11 cellular contexts compared by ENCODE assay signal in genomic region chr11:64253481-64253880, GRCh38.
DNase-seq lines count a peak whose midpoint lies in the region; ATAC-seq and TF ChIP-seq lines count a peak whose summit lies in the region.
"Had no signal": no experiment of that assay in that cellular context is flagged by ENCODE, and none has a peak within 500 bp of the region (broad histone marks: within the 10 kb centered on the region; RNA-seq: fewer than 3 reads in every experiment).

No MANE protein-coding gene starts in this region.

- peak overlapping the region in 4 of 10 experiments; percentile 94 to 95 (median 94); a peak in 6 of 20 replicates for H3K4me3 ChIP-seq in BLaER1 treated with 17β-estradiol and CSF1 and Interleukin-3, amounts not matched to agents 10 nM and 100 nM

- H4K20me1 ChIP-seq in BLaER1 treated with 17β-estradiol and CSF1 and Interleukin-3, amounts not matched to agents 10 nM and 100 nM, result peaks cover 17 to 58% (median 28%) of the 10 kb centered on the region in 11 experiments; a peak in 19 of 22 replicates

- no peak overlapping the region for H3K27ac Mint-ChIP-seq in nephron

- TF ChIP-seq CTCF in nephron (IDR thresholded peaks at IDR 0.05; ENCODE audit: unreplicated experiment in 3 of 3) (no peak), GM10266 (IDR thresholded peaks at IDR 0.05; ENCODE audit: control insufficient read depth, insufficient read depth, low read depth, missing control alignments) (no peak)

- H3K9me3 Mint-ChIP-seq in nephron, result no peaks in the 10 kb centered on the region

- ATAC-seq in HG02840 (IDR thresholded peaks at IDR 0.05; ENCODE audit: low FRiP score, unreplicated experiment), result no peak
- ATAC-seq: left lung had no signal

- H3K4me1 Mint-ChIP-seq in nephron, result peaks cover 13% of the 10 kb centered on the region

- H3K36me3 ChIP-seq in BLaER1 treated with 17β-estradiol and CSF1 and Interleukin-3, amounts not matched to agents 10 nM and 100 nM, result peaks cover 40 to 50% (median 43%) of the 10 kb centered on the region in 11 experiments

- H3K4me1 ChIP-seq in BLaER1 treated with 17β-estradiol and CSF1 and Interleukin-3, amounts not matched to agents 10 nM and 100 nM, result peaks cover 39 to 56% (median 52%) of the 10 kb centered on the region in 10 experiments

- DNase-seq in HUDEP-2 (lab: John Stamatoyannopoulos, UW; ENCODE audit: unreplicated experiment in 76 of 76) (peak in 61 of 76 experiments; percentile 19 to 79 (median 60)), cerebellar cortex (ENCODE audit: low spot score) (peak; percentile 71), GM10266 (ENCODE audit: extremely low spot score) (no peak), HuH-7 (ENCODE audit: low spot score) (no peak)
- no peak for DNase-seq in stimulated activated CD4-positive, alpha-beta T cell treated with anti-CD3 and anti-CD28 coated beads, Interleukin-12 subunit alpha, Interleukin-12 subunit beta, amount 100 ng/mL, for 4 hours
- DNase-seq: central memory CD4-positive, alpha-beta T cell had no signal

- peak overlapping the region; percentile 92 to 100 (median 99) for H3K4me2 ChIP-seq in BLaER1 treated with 17β-estradiol and CSF1 and Interleukin-3, amounts not matched to agents 10 nM and 100 nM

- no peaks in the 10 kb centered on the region for H3K9me3 ChIP-seq in BLaER1 treated with 17β-estradiol and CSF1 and Interleukin-3, amounts not matched to agents 10 nM and 100 nM (replicated peaks in 1 of 11)
- H3K9me3 ChIP-seq: left lung, vagina had no signal

- H3K36me3 Mint-ChIP-seq in nephron (ENCODE audit: low read depth), result peaks cover 12% of the 10 kb centered on the region

- peak overlapping the region in 2 of 11 experiments; percentile 8 to 31; a peak in 2 of 22 replicates for H3K27ac ChIP-seq in BLaER1 treated with 17β-estradiol and CSF1 and Interleukin-3, amounts not matched to agents 10 nM and 100 nM

- peak overlapping the region; percentile 5 to 95 (median 83); a peak in 14 of 22 replicates for H3K9ac ChIP-seq in BLaER1 treated with 17β-estradiol and CSF1 and Interleukin-3, amounts not matched to agents 10 nM and 100 nM

- no peaks in the 10 kb centered on the region for H3K27me3 Mint-ChIP-seq in nephron (ENCODE audit: low read depth)

- no peaks in the 10 kb centered on the region for H3K27me3 ChIP-seq in BLaER1 treated with 17β-estradiol and CSF1 and Interleukin-3, amounts not matched to agents 10 nM and 100 nM
- H3K27me3 ChIP-seq: left lung, vagina had no signal

- peak overlapping the region; percentile 41 to 79 (median 76) for H3K4me3 Mint-ChIP-seq in nephron

Comparison
In these comparisons a context has a peak if more than half of its experiments do, and no peak if none do; other contexts are left out.
1. DNase-seq: peak in HUDEP-2 (61 of 76) and cerebellar cortex (single experiment); none in GM10266 (single experiment), stimulated activated CD4-positive, alpha-beta T cell treated with anti-CD3 and anti-CD28 coated beads, Interleukin-12 subunit alpha, Interleukin-12 subunit beta, amount 100 ng/mL, for 4 hours (single experiment) and HuH-7 (single experiment).